22 cellular contexts compared by ENCODE assay signal in genomic region chr4:64001229-64001898, GRCh38.
DNase-seq lines count a peak whose midpoint lies in the region; ATAC-seq and TF ChIP-seq lines count a peak whose summit lies in the region.
"Had no signal": no experiment of that assay in that cellular context is flagged by ENCODE, and none has a peak within 500 bp of the region (broad histone marks: within the 10 kb centered on the region; RNA-seq: fewer than 3 reads in every experiment).

No MANE protein-coding gene starts in this region.

- H3K4me1 ChIP-seq in endodermal cell (ENCODE audit: control insufficient read depth, insufficient read depth, low read length): no peaks in the 10 kb centered on the region
- H3K4me1 ChIP-seq: gastrocnemius medialis, vagina had no signal

- no peak for TF ChIP-seq CTCF in endodermal cell (conservative IDR thresholded peaks at IDR 0.05)

- H3K4me1 Mint-ChIP-seq in endodermal cell: peaks cover 17% of the 10 kb centered on the region
- H3K4me1 Mint-ChIP-seq: activated naive CD8-positive, alpha-beta T cell treated with anti-CD3 and anti-CD28 coated beads for 36 hours; stimulated activated naive B cell treated with anti-CD40 and anti-IgM and Interleukin-4, amounts not matched to agents 10 μg/mL and 1 μg/mL and 100 μg/mL, for 72 hours had no signal

- no peaks in the 10 kb centered on the region for H3K36me3 ChIP-seq in endodermal cell (ENCODE audit: control insufficient read depth, insufficient read depth, low read length)
- H3K36me3 ChIP-seq: gastrocnemius medialis, sigmoid colon, vagina had no signal

- peaks cover 14% of the 10 kb centered on the region for H3K9me3 ChIP-seq in endodermal cell (ENCODE audit: control insufficient read depth, low read length)
- H3K9me3 ChIP-seq: gastrocnemius medialis, sigmoid colon, vagina had no signal

- 92% methylated on average over 4 of the region's 5 CpGs; no CpG with 5 or more reads in 1 of the 2 experiments for WGBS in endodermal cell (ENCODE audit: insufficient coverage in 1 of 2, insufficient read length in 1 of 2), 2 experiments

- no peak for DNase-seq in endodermal cell
- DNase-seq in NCI-H510A treated with DMSO at 0.1 percent for 48 hours (lab: John Stamatoyannopoulos, UW): no peak
- DNase-seq in cerebellar cortex (ENCODE audit: low spot score): no peak
- no peak for DNase-seq in NCI-H69 (lab: John Stamatoyannopoulos, UW)
- DNase-seq: activated CD4-positive, CD25-positive, alpha-beta regulatory T cell treated with anti-CD3 and anti-CD28 coated beads, Interleukin-2, amount 50 U/mL, for 72 hours; activated naive CD8-positive, alpha-beta T cell treated with anti-CD3 and anti-CD28 coated beads for 36 hours; activated T-cell treated with anti-CD3 and anti-CD28 coated beads for 4 hours; C1 segment of cervical spinal cord; DND-41; gastrocnemius medialis; KG1; mesendoderm; NCI-H1436 treated with DMSO at 0.1 percent for 48 hours; NCI-H526 treated with DMSO at 0.1 percent for 48 hours; sigmoid colon; stimulated activated naive B cell treated with anti-CD40 and anti-IgM and Interleukin-4, amounts not matched to agents 10 μg/mL and 1 μg/mL and 100 μg/mL, for 72 hours; T-helper 1 cell had no signal

- no peaks in the 10 kb centered on the region for H3K27me3 Mint-ChIP-seq in endodermal cell (ENCODE audit: insufficient read depth)
- H3K27me3 Mint-ChIP-seq: activated naive CD8-positive, alpha-beta T cell treated with anti-CD3 and anti-CD28 coated beads for 36 hours; stimulated activated naive B cell treated with anti-CD40 and anti-IgM and Interleukin-4, amounts not matched to agents 10 μg/mL and 1 μg/mL and 100 μg/mL, for 72 hours had no signal

- no peak overlapping the region for H3K27ac ChIP-seq in endodermal cell (ENCODE audit: low read depth, low read length)
- H3K27ac ChIP-seq: gastrocnemius medialis, RWPE1, sigmoid colon, vagina had no signal

- peaks cover 9% of the 10 kb centered on the region for H3K9me3 Mint-ChIP-seq in endodermal cell

- H3K4me3 Mint-ChIP-seq in endodermal cell: no peak overlapping the region
- H3K4me3 Mint-ChIP-seq: activated naive CD8-positive, alpha-beta T cell treated with anti-CD3 and anti-CD28 coated beads for 36 hours; stimulated activated naive B cell treated with anti-CD40 and anti-IgM and Interleukin-4, amounts not matched to agents 10 μg/mL and 1 μg/mL and 100 μg/mL, for 72 hours had no signal

- H3K4me3 ChIP-seq in endodermal cell (ENCODE audit: low read length): no peak overlapping the region
- H3K4me3 ChIP-seq: gastrocnemius medialis, sigmoid colon, vagina had no signal

- no peaks in the 10 kb centered on the region for H3K27me3 ChIP-seq in endodermal cell (ENCODE audit: control insufficient read depth, insufficient read depth, low read length, poor library complexity, severe bottlenecking)
- H3K27me3 ChIP-seq: gastrocnemius medialis, sigmoid colon, vagina had no signal

- peak; percentile 79 for ATAC-seq in GM18873 (IDR thresholded peaks at IDR 0.05; ENCODE audit: low FRiP score, unreplicated experiment)
- ATAC-seq in HG02571 (IDR thresholded peaks at IDR 0.05; ENCODE audit: unreplicated experiment): peak; percentile 93
- ATAC-seq in HG03196 (IDR thresholded peaks at IDR 0.05; ENCODE audit: unreplicated experiment): peak; percentile 83
- ATAC-seq: gastrocnemius medialis; stimulated activated naive B cell treated with anti-CD40 and anti-IgM and Interleukin-4, amounts not matched to agents 10 μg/mL and 1 μg/mL and 100 μg/mL, for 72 hours had no signal

- H3K9ac ChIP-seq in endodermal cell (ENCODE audit: extremely low read depth, low read length, poor library complexity, severe bottlenecking): no peak overlapping the region

- no peak overlapping the region for H3K27ac Mint-ChIP-seq in endodermal cell
- H3K27ac Mint-ChIP-seq: activated naive CD8-positive, alpha-beta T cell treated with anti-CD3 and anti-CD28 coated beads for 36 hours; stimulated activated naive B cell treated with anti-CD40 and anti-IgM and Interleukin-4, amounts not matched to agents 10 μg/mL and 1 μg/mL and 100 μg/mL, for 72 hours had no signal

- no peaks in the 10 kb centered on the region for H3K36me3 Mint-ChIP-seq in endodermal cell (ENCODE audit: low read depth)
- H3K36me3 Mint-ChIP-seq: activated naive CD8-positive, alpha-beta T cell treated with anti-CD3 and anti-CD28 coated beads for 36 hours; stimulated activated naive B cell treated with anti-CD40 and anti-IgM and Interleukin-4, amounts not matched to agents 10 μg/mL and 1 μg/mL and 100 μg/mL, for 72 hours had no signal
